Comparison of ENCODE assay signal across 14 cellular contexts in the genomic region with DNA sequence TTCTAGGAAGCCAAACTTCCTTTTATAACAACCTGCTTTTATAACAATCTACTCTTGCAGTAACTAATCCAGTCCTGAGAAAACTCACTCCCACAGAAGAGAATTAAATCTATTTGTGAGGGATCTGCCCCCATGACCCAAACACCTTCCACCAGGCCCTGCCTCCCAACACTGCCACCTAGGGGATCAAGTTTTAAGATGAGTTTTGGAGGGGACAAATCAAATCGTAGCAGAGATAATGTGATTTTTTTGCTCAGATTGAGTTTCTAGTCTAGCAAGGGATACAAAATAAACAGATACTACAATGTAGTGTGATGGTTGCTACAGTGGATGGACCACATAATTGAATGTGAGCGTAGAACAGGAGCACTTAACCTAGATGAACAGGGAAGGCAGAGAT. TPM values are rescaled to one million over a fixed set of nuclear protein-coding genes. Genes with fewer than 3 reads are reported as not detected.
DNase-seq lines count a peak whose midpoint lies in the region; ATAC-seq and TF ChIP-seq lines count a peak whose summit lies in the region.
"Had no signal": no experiment of that assay in that cellular context is flagged by ENCODE, and none has a peak within 500 bp of the region (broad histone marks: within the 10 kb centered on the region; RNA-seq: fewer than 3 reads in every experiment).

No MANE protein-coding gene starts in this region.

- H3K4me3 ChIP-seq in WI38 (ENCODE audit: low read depth, low read length) (no peak overlapping the region), smooth muscle cell (no peak overlapping the region)

- H3K4me3 Mint-ChIP-seq in immature natural killer cell = peak overlapping the region in 3 of 5 donors; percentile 3 to 18 (median 14)

- H3F3A ChIP-seq in smooth muscle cell (ENCODE audit: low read depth) = no peaks in the 10 kb centered on the region

- H3K9me3 ChIP-seq in smooth muscle cell (replicated peaks; ENCODE audit: low read depth) = no peaks in the 10 kb centered on the region
- H3K9me3 ChIP-seq: neutrophil had no signal

- H3K4me2 ChIP-seq in smooth muscle cell = no peak overlapping the region

- H3K36me3 Mint-ChIP-seq in immature natural killer cell = peaks cover 0 to 4% (median 3%) of the 10 kb centered on the region in 3 donors

- H3K79me2 ChIP-seq in smooth muscle cell (ENCODE audit: low read depth) = peaks cover 9% of the 10 kb centered on the region

- no peak overlapping the region for H3K9ac ChIP-seq in smooth muscle cell (ENCODE audit: low read depth)

- in situ Hi-C loops in GM13977 (cut with MboI; ENCODE audit: low pct_unique_long_range_greater_than_20kb, low sequenced_read_pairs, unreplicated experiment) = no loop called here

- H3K27me3 Mint-ChIP-seq in immature natural killer cell (ENCODE audit: low read depth in 3 of 3) = peaks cover 0 to 4% (median 0%) of the 10 kb centered on the region in 3 donors

- no peak overlapping the region for H3K27ac ChIP-seq in smooth muscle cell (ENCODE audit: low read depth)
- H3K27ac ChIP-seq: neutrophil had no signal

- peaks cover 0 to 2% (median 0%) of the 10 kb centered on the region in 6 donors for H3K9me3 Mint-ChIP-seq in immature natural killer cell

- TF ChIP-seq CTCF in GM13977 (IDR thresholded peaks at IDR 0.05; ENCODE audit: extremely low read depth, insufficient read depth, missing control alignments) (peak; percentile 44), WI38 (IDR thresholded peaks at IDR 0.05; ENCODE audit: low read depth, low read length) (0 out of 2 replicates have a peak, but pooled peaks have one; percentile 7), smooth muscle cell (IDR thresholded peaks at IDR 0.05; ENCODE audit: borderline replicate concordance, insufficient read depth, poor library complexity, severe bottlenecking) (no peak)

- H3K36me3 ChIP-seq in smooth muscle cell (ENCODE audit: low read depth) = no peaks in the 10 kb centered on the region
- H3K36me3 ChIP-seq: neutrophil had no signal

- 72% methylated on average over 2 of the region's 2 CpGs for WGBS in smooth muscle cell (ENCODE audit: low lambda C conversion rate)

- ATAC-seq in GM18520 (IDR thresholded peaks at IDR 0.05; ENCODE audit: unreplicated experiment) = no peak

- H3K4me1 ChIP-seq in smooth muscle cell (ENCODE audit: low read depth) = no peaks in the 10 kb centered on the region

- no peak overlapping the region for H2AFZ ChIP-seq in smooth muscle cell (ENCODE audit: low read depth)

- peaks cover 75 to 98% of the 10 kb centered on the region in 2 donors for H3K4me1 Mint-ChIP-seq in immature natural killer cell

- DNase-seq in DMS 273 (lab: John Stamatoyannopoulos, UW; ENCODE audit: unreplicated experiment) (peak; percentile 6), DMS 273 treated with DMSO at 0.1 percent for 48 hours (lab: John Stamatoyannopoulos, UW) (no peak), GM13977 (ENCODE audit: low spot score) (no peak), immature natural killer cell (peak; percentile 25 to 29 (median 28)), smooth muscle cell (lab: John Stamatoyannopoulos, UW; ENCODE audit: unreplicated experiment) (no peak), NK-92 (lab: John Stamatoyannopoulos, UW; ENCODE audit: unreplicated experiment) (no peak)
- DNase-seq: 8988T; activated naive CD4-positive, alpha-beta T cell treated with anti-CD3 and anti-CD28 coated beads, Interleukin-2, amount 50 U/mL, for 16 hours; islet precursor cell; NCI-H1436; stimulated activated naive CD4-positive, alpha-beta T cell treated with Interleukin-2 at 50 U/mL for 16 hours had no signal

- H4K20me1 ChIP-seq in smooth muscle cell (ENCODE audit: low read depth) = peaks cover 7% of the 10 kb centered on the region

- no peaks in the 10 kb centered on the region for H3K27me3 ChIP-seq in smooth muscle cell (ENCODE audit: low read depth)
- H3K27me3 ChIP-seq: neutrophil had no signal

- H3K27ac Mint-ChIP-seq in immature natural killer cell = peak overlapping the region; percentile 18 to 77 (median 47)

RNA-seq across cellular contexts. Expression of gene NCOA1, which starts 52.2 kb away (rescaled TPM):
- polyA plus RNA-seq in immature natural killer cell (10 to 100 TPM; 21.2 to 35.0 (median 25.6) TPM), smooth muscle cell (8.5 and 9.7 TPM in 2 replicates)
- total RNA-seq in smooth muscle cell = 11.2 and 21.0 TPM in 2 replicates

Comparison
In these comparisons a context has a peak if more than half of its experiments do, and no peak if none do; other contexts are left out.
1. DNase-seq: peak in DMS 273 (single experiment) and immature natural killer cell (3 of 3); none in DMS 273 treated with DMSO at 0.1 percent for 48 hours (single experiment), GM13977 (single experiment), smooth muscle cell (single experiment) and NK-92 (single experiment).